ENCODE assay signal across 6 cellular contexts in the genomic region with DNA sequence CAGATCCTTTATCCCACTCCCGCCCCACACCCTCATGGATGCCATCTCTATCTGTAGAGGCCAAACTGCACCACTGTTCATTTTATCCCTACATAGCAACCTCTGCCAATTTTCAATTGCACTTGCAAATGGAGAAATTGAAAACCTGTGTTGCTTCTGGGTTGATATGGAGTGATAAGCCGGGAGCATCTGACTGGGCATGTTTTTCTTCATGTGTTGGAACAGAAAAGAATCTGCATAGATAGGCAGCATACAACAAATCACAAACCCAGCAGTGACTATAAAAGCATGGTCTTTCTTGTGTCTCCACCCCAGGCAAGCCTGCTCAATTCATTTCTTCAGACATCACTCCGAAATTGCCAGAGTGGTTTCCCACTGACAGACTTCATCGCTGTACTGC.
"Had no signal": no experiment of that assay in that cellular context is flagged by ENCODE, and none has a peak within 500 bp of the region (broad histone marks: within the 10 kb centered on the region; RNA-seq: fewer than 3 reads in every experiment).

No MANE protein-coding gene starts in this region.

- DNase-seq: GM23248, GOT3, H7, HCEC 1CT, KBM-7 had no signal

- ATAC-seq: HepG2 had no signal
